In genomic region chr2:209613941-209614340, GRCh38 we compare ENCODE assay signal across 13 cellular contexts.
"Had no signal": no experiment of that assay in that cellular context is flagged by ENCODE, and none has a peak within 500 bp of the region (broad histone marks: within the 10 kb centered on the region; RNA-seq: fewer than 3 reads in every experiment).

No MANE protein-coding gene starts in this region.

- H3K27ac ChIP-seq: cardiac muscle cell, heart right ventricle, neutrophil, tibial nerve, VCaP had no signal

- H3K4me3 ChIP-seq: cardiac muscle cell, heart right ventricle, tibial nerve had no signal

- H3K36me3 ChIP-seq: cardiac muscle cell, heart right ventricle, neutrophil, tibial nerve had no signal

- H3K27me3 ChIP-seq: cardiac muscle cell, heart right ventricle, neutrophil, tibial nerve had no signal

- H3K4me1 ChIP-seq: heart right ventricle, tibial nerve had no signal

- DNase-seq: activated CD4-positive, alpha-beta memory T cell treated with anti-CD3 and anti-CD28 coated beads, Interleukin-2, amount 10 ng/mL, durations not matched to agents 7 days and 5 days; activated CD4-positive, alpha-beta T cell treated with anti-CD3 and anti-CD28 coated beads for 36 hours; activated naive CD4-positive, alpha-beta T cell treated with Interleukin-2 at 50 U/mL for 16 hours; foreskin melanocyte; heart right ventricle; kidney glomerular epithelial cell; small intestine; T-helper 9 cell had no signal

- H3K9me3 ChIP-seq: neutrophil had no signal

- ATAC-seq: activated CD4-positive, alpha-beta T cell treated with anti-CD3 and anti-CD28 coated beads for 36 hours; heart right ventricle; stimulated activated memory B cell treated with anti-CD40 and anti-IgM and Interleukin-4, amounts not matched to agents 10 μg/mL and 1 μg/mL and 100 μg/mL, for 72 hours had no signal
